In genomic region chr1:153727463-153728304, GRCh38 we compare ENCODE assay signal across 8 cellular contexts. TPM values are rescaled to one million over a fixed set of nuclear protein-coding genes. Genes with fewer than 3 reads are reported as not detected.
DNase-seq lines count a peak whose midpoint lies in the region; FAIRE-seq and TF ChIP-seq lines count a peak whose summit lies in the region.

TSS of gene INTS3 (plus strand) at chr1:153728050. CDS start at chr1:153728635, 585 bp downstream.

- CTCF ChIA-PET in activated naive CD4-positive, alpha-beta T cell treated with anti-CD3 and anti-CD28 coated beads for 36 hours (lab: Charles Lee), result interaction anchor here (1.0 kb wide), 1 partner anchor 259 kb away, joined by 3 read pairs; no protein-coding TSS in a partner anchor

- H3K4me1 Mint-ChIP-seq in activated naive CD4-positive, alpha-beta T cell treated with anti-CD3 and anti-CD28 coated beads for 36 hours (ENCODE audit: low read depth), result peaks cover 39% of the 10 kb centered on the region

- peaks cover 5% of the 10 kb centered on the region for H3K79me1 ChIP-seq in neuronal stem cell (ENCODE audit: low read depth, low read length)

- peak within 1 kb of the TSS; percentile 90 for H2AFZ ChIP-seq in neuronal stem cell (ENCODE audit: low read length)

- H3K27ac Mint-ChIP-seq in activated naive CD4-positive, alpha-beta T cell treated with anti-CD3 and anti-CD28 coated beads for 36 hours, result peak within 1 kb of the TSS; percentile 95

- no peaks in the 10 kb centered on the region for H3K9me3 ChIP-seq in neuronal stem cell (replicated peaks in 1 of 2; ENCODE audit: control insufficient read depth in 2 of 2, insufficient read depth in 1 of 2, low read depth in 1 of 2, low read length in 2 of 2)

- no peaks in the 10 kb centered on the region for H3K27me3 Mint-ChIP-seq in activated naive CD4-positive, alpha-beta T cell treated with anti-CD3 and anti-CD28 coated beads for 36 hours (ENCODE audit: low read depth)

- H3K36me3 Mint-ChIP-seq in activated naive CD4-positive, alpha-beta T cell treated with anti-CD3 and anti-CD28 coated beads for 36 hours (ENCODE audit: low read depth), result peaks cover 5% of the 10 kb centered on the region

- peak within 1 kb of the TSS; percentile 70 for H4K8ac ChIP-seq in neuronal stem cell (ENCODE audit: low read depth, low read length)

- WGBS in neuronal stem cell (ENCODE audit: extremely low coverage in 2 of 2, insufficient read length in 2 of 2, insufficient replicate concordance in 1 of 2), 2 donors, result no CpG with 5 or more reads among the region's 49 CpGs

- peak within 1 kb of the TSS; percentile 79 for H2AK5ac ChIP-seq in neuronal stem cell (ENCODE audit: low read depth, low read length)

- peaks cover 3 to 18% of the 10 kb centered on the region in 2 donors for H3K4me1 ChIP-seq in neuronal stem cell (ENCODE audit: control insufficient read depth in 2 of 2, insufficient read depth in 1 of 2, low read depth in 1 of 2, low read length in 2 of 2)

- peaks cover 0 to 16% of the 10 kb centered on the region in 2 donors for H3K36me3 ChIP-seq in neuronal stem cell (replicated peaks in 1 of 2; ENCODE audit: control insufficient read depth in 2 of 2, insufficient read depth in 2 of 2, low read length in 2 of 2)

- peak within 1 kb of the TSS; percentile 95 for H3K9ac ChIP-seq in neuronal stem cell (ENCODE audit: low read depth, low read length, poor library complexity)

- peak within 1 kb of the TSS; percentile 97 for H3K4me3 ChIP-seq in HFF-Myc (replicated peaks; ENCODE audit: low read depth, low read length)
- peak within 1 kb of the TSS; percentile 84 to 87 for H3K4me3 ChIP-seq in neuronal stem cell (ENCODE audit: low read length in 2 of 2)

- H3K27me3 ChIP-seq in neuronal stem cell (ENCODE audit: control insufficient read depth in 3 of 3, insufficient read depth in 3 of 3, low read depth in 1 of 3, low read length in 3 of 3), result no peaks in the 10 kb centered on the region

- H3K27ac ChIP-seq in neuronal stem cell (replicated peaks; ENCODE audit: low read length), result peak within 1 kb of the TSS; percentile 78

- H4K91ac ChIP-seq in neuronal stem cell (ENCODE audit: low read depth, low read length, poor library complexity), result peak within 1 kb of the TSS; percentile 90

- intact Hi-C loops in activated naive CD4-positive, alpha-beta T cell treated with anti-CD3 and anti-CD28 coated beads for 36 hours (cut with micrococcal nuclease), result loop anchor here (1.0 to 5.0 kb wide), 4 partner anchors 56 to 265 kb away; partner anchors contain the start of genes CRTC2, RPS27 and S100A2

- H2BK5ac ChIP-seq in neuronal stem cell (ENCODE audit: low read length), result peak within 1 kb of the TSS; percentile 45

- H3K4me3 Mint-ChIP-seq in activated naive CD4-positive, alpha-beta T cell treated with anti-CD3 and anti-CD28 coated beads for 36 hours, result peak within 1 kb of the TSS; percentile 97

- no peaks in the 10 kb centered on the region for H3K9me3 Mint-ChIP-seq in activated naive CD4-positive, alpha-beta T cell treated with anti-CD3 and anti-CD28 coated beads for 36 hours

- peak; percentile 70 for FAIRE-seq in frontal cortex (lab: Jason Lieb, UNC)

- DNase-seq in GM04503 (ENCODE audit: low read depth), result peak; percentile 99
- DNase-seq in HFF-Myc (ENCODE audit: extremely low read depth, low read depth), result peak; percentile 100
- DNase-seq in NAMALWA (ENCODE audit: low spot score), result peak; percentile 100
- peak; percentile 100 for DNase-seq in SK-N-DZ (ENCODE audit: low spot score)
- peak; percentile 100 for DNase-seq in activated naive CD4-positive, alpha-beta T cell treated with anti-CD3 and anti-CD28 coated beads for 36 hours
- peak; percentile 86 to 96 for DNase-seq in frontal cortex (ENCODE audit: low spot score in 2 of 2)
- DNase-seq in neuronal stem cell (ENCODE audit: low spot score), result peak; percentile 100

- peak within 1 kb of the TSS; percentile 95 for H3K18ac ChIP-seq in neuronal stem cell (ENCODE audit: low read length)

- no peak within 1 kb of the TSS for H2BK12ac ChIP-seq in neuronal stem cell (ENCODE audit: low read length)

- H3K23ac ChIP-seq in neuronal stem cell (ENCODE audit: low read depth, low read length, poor library complexity), result peak within 1 kb of the TSS; percentile 92

- H3K4me2 ChIP-seq in neuronal stem cell (ENCODE audit: insufficient read depth, low read length, poor library complexity, severe bottlenecking), result peak within 1 kb of the TSS; percentile 92

- no peak within 1 kb of the TSS for H3K4ac ChIP-seq in neuronal stem cell (ENCODE audit: low read length)

- H2BK15ac ChIP-seq in neuronal stem cell (ENCODE audit: low read length), result peak within 1 kb of the TSS; percentile 63

- no peak within 1 kb of the TSS for H2BK120ac ChIP-seq in neuronal stem cell (ENCODE audit: low read depth, low read length)

- TF ChIP-seq CTCF in HFF-Myc (IDR thresholded peaks at IDR 0.05; ENCODE audit: low read depth, low read length, missing control alignments) (no peak), subcutaneous adipose tissue (IDR thresholded peaks at IDR 0.05; ENCODE audit: low read depth) (no peak)

- no peak within 1 kb of the TSS for H3K14ac ChIP-seq in neuronal stem cell (ENCODE audit: low read length)

RNA-seq across cellular contexts. Expression of gene INTS3, which starts in this region (rescaled TPM):
- 26.2 and 28.6 TPM in 2 replicates for polyA plus RNA-seq in SK-N-DZ (2014; cell fraction: cytosol; rRNA removed)
- 70.1 and 105 TPM in 2 replicates for polyA plus RNA-seq in SK-N-DZ (2014; cell fraction: nucleus; rRNA removed)
- total RNA-seq in activated naive CD4-positive, alpha-beta T cell treated with anti-CD3 and anti-CD28 coated beads for 36 hours, result 10 to 100 TPM; 39.3 to 40.4 TPM
- total RNA-seq in frontal cortex (29.8 TPM), subcutaneous adipose tissue (10 to 100 TPM; 39.1 to 53.9 (median 47.1) TPM)
- 24.8 TPM for polyA plus RNA-seq in neuronal stem cell (2013, experiment 1 of 2)
- 24.2 TPM for polyA plus RNA-seq in neuronal stem cell (2013, experiment 2 of 2)

Comparison
In these comparisons a context has a peak if more than half of its experiments do, and no peak if none do; other contexts are left out.
1. Peak in every context shown above with its lines: DNase-seq, H3K4me3 ChIP-seq and H3K27ac ChIP-seq.